ENCODE assay signal across 8 cellular contexts in genomic region chr9:136484153-136485048, GRCh38. TPM values are rescaled to one million over a fixed set of nuclear protein-coding genes. Genes with fewer than 3 reads are reported as not detected.
A peak's percentile ranks its signal among the peaks of the same experiment; 100 is the strongest.
DNase-seq lines count a peak whose midpoint lies in the region; ATAC-seq and TF ChIP-seq lines count a peak whose summit lies in the region.

No MANE protein-coding gene starts in this region.

- no peaks in the 10 kb centered on the region for H3K9me3 Mint-ChIP-seq in stimulated activated naive CD8-positive, alpha-beta T cell treated with anti-CD3 and anti-CD28 coated beads, Interleukin-15, Interleukin-2, amounts not matched to agents 100 ng/mL and 50 ng/mL, for 24 hours
- H3K9me3 Mint-ChIP-seq in endodermal cell (no peaks in the 10 kb centered on the region), nephron progenitor cell (no peaks in the 10 kb centered on the region)

- H3K36me3 Mint-ChIP-seq in stimulated activated naive CD8-positive, alpha-beta T cell treated with anti-CD3 and anti-CD28 coated beads, Interleukin-15, Interleukin-2, amounts not matched to agents 100 ng/mL and 50 ng/mL, for 24 hours (ENCODE audit: low read depth) = peaks cover 15% of the 10 kb centered on the region
- H3K36me3 Mint-ChIP-seq in endodermal cell (ENCODE audit: low read depth) (peaks cover 7% of the 10 kb centered on the region), nephron progenitor cell (ENCODE audit: low read depth) (peaks cover 5% of the 10 kb centered on the region)

- peaks cover 4% of the 10 kb centered on the region for H3K4me1 ChIP-seq in endodermal cell (ENCODE audit: control insufficient read depth, insufficient read depth, low read length)

- H3K4me3 Mint-ChIP-seq in stimulated activated naive CD8-positive, alpha-beta T cell treated with anti-CD3 and anti-CD28 coated beads, Interleukin-15, Interleukin-2, amounts not matched to agents 100 ng/mL and 50 ng/mL, for 24 hours = peak overlapping the region; percentile 59
- H3K4me3 Mint-ChIP-seq in endodermal cell (peak overlapping the region; percentile 88), nephron progenitor cell (peak overlapping the region; percentile 68)

- H3K27ac Mint-ChIP-seq in stimulated activated naive CD8-positive, alpha-beta T cell treated with anti-CD3 and anti-CD28 coated beads, Interleukin-15, Interleukin-2, amounts not matched to agents 100 ng/mL and 50 ng/mL, for 24 hours = no peak overlapping the region
- H3K27ac Mint-ChIP-seq in endodermal cell (no peak overlapping the region), nephron progenitor cell (no peak overlapping the region)

- H3K36me3 ChIP-seq in SK-N-MC (ENCODE audit: insufficient read depth, low read length) (no peaks in the 10 kb centered on the region; the same call in 1 of the 2 replicates), endodermal cell (ENCODE audit: control insufficient read depth, insufficient read depth, low read length) (peaks cover 8% of the 10 kb centered on the region)

- no peak for DNase-seq in stimulated activated naive CD8-positive, alpha-beta T cell treated with anti-CD3 and anti-CD28 coated beads, Interleukin-15, Interleukin-2, amounts not matched to agents 100 U/mL and 50 U/mL, for 24 hours
- DNase-seq in SK-N-MC (ENCODE audit: low read depth, low spot score) (no peak), endodermal cell (no peak), nephron progenitor cell (peak; percentile 32)

- H3K4me3 ChIP-seq in SK-N-MC = peak overlapping the region; percentile 98
- peak overlapping the region; percentile 86 for H3K4me3 ChIP-seq in endodermal cell (ENCODE audit: low read length)

- peaks cover 17% of the 10 kb centered on the region for H3K27me3 ChIP-seq in endodermal cell (ENCODE audit: control insufficient read depth, insufficient read depth, low read length, poor library complexity, severe bottlenecking)

- ATAC-seq in stimulated activated naive CD8-positive, alpha-beta T cell treated with anti-CD3 and anti-CD28 coated beads, Interleukin-15, Interleukin-2, amounts not matched to agents 100 U/mL and 50 U/mL, for 24 hours = no peak
- ATAC-seq in GM19452 (IDR thresholded peaks at IDR 0.05; ENCODE audit: unreplicated experiment) (no peak), GM21390 (IDR thresholded peaks at IDR 0.05; ENCODE audit: unreplicated experiment) (no peak), HG03045 (IDR thresholded peaks at IDR 0.05; ENCODE audit: unreplicated experiment) (no peak)

- H3K27me3 Mint-ChIP-seq in stimulated activated naive CD8-positive, alpha-beta T cell treated with anti-CD3 and anti-CD28 coated beads, Interleukin-15, Interleukin-2, amounts not matched to agents 100 ng/mL and 50 ng/mL, for 24 hours = no peaks in the 10 kb centered on the region
- H3K27me3 Mint-ChIP-seq in endodermal cell (ENCODE audit: insufficient read depth) = peaks cover 20% of the 10 kb centered on the region
- peaks cover 3% of the 10 kb centered on the region for H3K27me3 Mint-ChIP-seq in nephron progenitor cell (ENCODE audit: low read depth, poor library complexity)

- H3K9me3 ChIP-seq in SK-N-MC (ENCODE audit: low read depth, low read length) (no peaks in the 10 kb centered on the region), endodermal cell (ENCODE audit: control insufficient read depth, low read length) (no peaks in the 10 kb centered on the region)

- 59 to 60% methylated on average over 29 to 59 of the region's 59 CpGs for WGBS in endodermal cell (ENCODE audit: insufficient coverage in 1 of 2, insufficient read length in 1 of 2), 2 experiments

- peaks cover 30% of the 10 kb centered on the region for H3K4me1 Mint-ChIP-seq in stimulated activated naive CD8-positive, alpha-beta T cell treated with anti-CD3 and anti-CD28 coated beads, Interleukin-15, Interleukin-2, amounts not matched to agents 100 ng/mL and 50 ng/mL, for 24 hours (ENCODE audit: low read depth)
- H3K4me1 Mint-ChIP-seq in endodermal cell (peaks cover 17% of the 10 kb centered on the region), nephron progenitor cell (peaks cover 46% of the 10 kb centered on the region)

- no peak overlapping the region for H3K27ac ChIP-seq in SK-N-MC
- peak overlapping the region; percentile 100 for H3K27ac ChIP-seq in endodermal cell (ENCODE audit: low read depth, low read length)

- TF ChIP-seq CTCF in endodermal cell (conservative IDR thresholded peaks at IDR 0.05) = no peak
- TF ChIP-seq CTCF in nephron progenitor cell (IDR thresholded peaks at IDR 0.05) = no peak

- H3K9ac ChIP-seq in SK-N-MC (ENCODE audit: insufficient read length) (peak overlapping the region; percentile 63), endodermal cell (ENCODE audit: extremely low read depth, low read length, poor library complexity, severe bottlenecking) (peak overlapping the region; percentile 97)

RNA-seq across cellular contexts. Expression of gene SEC16A, which starts 1.6 kb away (rescaled TPM):
- 10 to 100 TPM; 54.6 to 60.7 TPM for total RNA-seq in endodermal cell
- 43.1 TPM for polyA plus RNA-seq in endodermal cell (2013, experiment 1 of 2)
- 41.4 TPM for polyA plus RNA-seq in endodermal cell (2013, experiment 2 of 2)

RNA-seq across cellular contexts. Expression of gene INPP5E, which starts 44.8 kb away (rescaled TPM):
- 10 to 100 TPM; 30.8 to 34.7 TPM for total RNA-seq in endodermal cell
- 22.6 TPM for polyA plus RNA-seq in endodermal cell (2013, experiment 1 of 2)
- polyA plus RNA-seq in endodermal cell (2013, experiment 2 of 2) = 19.3 TPM
